ENCODE assay signal across 26 cellular contexts in the genomic region with DNA sequence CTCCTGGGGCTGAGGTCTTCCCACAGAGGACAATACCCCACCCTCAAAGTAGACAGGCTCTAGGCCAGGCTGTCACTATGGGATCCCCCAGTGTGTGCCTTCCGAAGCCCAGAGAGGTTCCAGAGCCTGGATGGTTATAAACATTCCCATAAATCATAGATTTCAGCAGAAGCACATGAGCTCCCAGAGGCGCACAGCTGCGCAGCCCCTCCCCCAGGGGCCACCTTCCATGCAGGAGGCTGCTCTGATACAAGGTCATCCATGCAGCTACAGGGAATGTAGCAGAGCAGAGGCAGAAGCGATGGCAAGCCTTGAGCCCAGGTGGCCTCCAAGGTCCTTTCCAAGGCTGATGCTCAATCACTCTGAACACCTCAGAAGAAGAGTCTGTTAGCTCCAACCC.
"Had no signal": no experiment of that assay in that cellular context is flagged by ENCODE, and none has a peak within 500 bp of the region (broad histone marks: within the 10 kb centered on the region; RNA-seq: fewer than 3 reads in every experiment).

No MANE protein-coding gene starts in this region.

- H3K27ac ChIP-seq: HL-60, KMS-11, RWPE1, SJCRH30, SK-N-MC had no signal

- H3K4me2 ChIP-seq: KMS-11 had no signal

- DNase-seq: Kasumi-1, MM.1S, MV-4-11, NCI-H1048, NCI-H1105, NCI-H1417, NCI-H146, NCI-H1694 treated with DMSO at 0.1 percent for 48 hours, NCI-H1930, NCI-H2081, NCI-H2107, NCI-H226, NCI-H446, NCI-H510A, NCI-H524 treated with DMSO at 0.1 percent for 48 hours, NCI-H69, NCI-H774, SHP77 treated with DMSO at 0.1 percent for 48 hours, SJCRH30 had no signal

- H3K4me1 ChIP-seq: SJCRH30 had no signal

- ATAC-seq: K562, Right ventricle myocardium inferior had no signal

- H3K27me3 ChIP-seq: SJCRH30 had no signal

- H3K9ac ChIP-seq: KMS-11 had no signal

- H3K36me3 ChIP-seq: SJCRH30 had no signal

- H3K4me3 ChIP-seq: K562, SJCRH30, SK-N-MC had no signal

- FAIRE-seq: HTR-8/SVneo, K562 had no signal
